In genomic region chr1:26177182-26177684, GRCh38 we compare ENCODE assay signal across 10 cellular contexts. TPM values are rescaled to one million over a fixed set of nuclear protein-coding genes. Genes with fewer than 3 reads are reported as not detected.
DNase-seq lines count a peak whose midpoint lies in the region; ATAC-seq and TF ChIP-seq lines count a peak whose summit lies in the region.
"Had no signal": no experiment of that assay in that cellular context is flagged by ENCODE, and none has a peak within 500 bp of the region (broad histone marks: within the 10 kb centered on the region; RNA-seq: fewer than 3 reads in every experiment).

Gene CNKSR1, plus strand, starts transcription at chr1:26177491. Its CDS starts 57 bp downstream, at chr1:26177548.

- H3K9me3 Mint-ChIP-seq in activated T-helper 2 cell treated with anti-CD3 and anti-CD28 coated beads, Interferon-gamma antibody, Interleukin-2, Interleukin-4, amounts not matched to agents 10 μg/mL and 5 μg/mL and 100 μg/mL, durations not matched to agents 14 hours and 24 hours and 36 hours, result no peaks in the 10 kb centered on the region

- H3K9me3 ChIP-seq in left ventricle myocardium inferior (replicated peaks), result no peaks in the 10 kb centered on the region
- no peaks in the 10 kb centered on the region for H3K9me3 ChIP-seq in left lung
- H3K9me3 ChIP-seq: BLaER1 had no signal

- intact Hi-C loops in Right ventricle myocardium superior (cut with DNase I), result no loop called here
- intact Hi-C loops in left ventricle myocardium inferior (cut with micrococcal nuclease), result no loop called here
- intact Hi-C loops in activated T-helper 2 cell treated with anti-CD3 and anti-CD28 coated beads, Interferon-gamma antibody, Interleukin-2, Interleukin-4, amounts not matched to agents 10 μg/mL and 5 μg/mL and 100 μg/mL, durations not matched to agents 14 hours and 24 hours and 36 hours (cut with micrococcal nuclease), result no loop called here
- intact Hi-C loops in left lung (cut with DNase I), result no loop called here

- H3K27ac ChIP-seq in left ventricle myocardium inferior (replicated peaks) (no peak within 1 kb of the TSS), left lung (peak within 1 kb of the TSS; percentile 33 to 59), urinary bladder (ENCODE audit: low read depth) (peak within 1 kb of the TSS; percentile 59)
- H3K27ac ChIP-seq: BLaER1 had no signal

- no peak within 1 kb of the TSS for H3K4me3 ChIP-seq in left ventricle myocardium inferior
- peak within 1 kb of the TSS; percentile 9 to 31 for H3K4me3 ChIP-seq in left lung
- no peak within 1 kb of the TSS for H3K4me3 ChIP-seq in urinary bladder (ENCODE audit: low read depth, low read length)
- H3K4me3 ChIP-seq: BLaER1 had no signal

- H3K36me3 ChIP-seq in left ventricle myocardium inferior (no peaks in the 10 kb centered on the region), left lung (peaks cover 0 to 8% of the 10 kb centered on the region in 2 donors), urinary bladder (ENCODE audit: insufficient read depth) (no peaks in the 10 kb centered on the region)
- H3K36me3 ChIP-seq: BLaER1 had no signal

- 36% methylated on average over 21 of the region's 21 CpGs for WGBS in urinary bladder

- peak within 1 kb of the TSS; percentile 70 for H3K4me3 Mint-ChIP-seq in activated T-helper 2 cell treated with anti-CD3 and anti-CD28 coated beads, Interferon-gamma antibody, Interleukin-2, Interleukin-4, amounts not matched to agents 10 μg/mL and 5 μg/mL and 100 μg/mL, durations not matched to agents 14 hours and 24 hours and 36 hours (ENCODE audit: low read depth)

- H3K27me3 ChIP-seq in left ventricle myocardium inferior (ENCODE audit: low read depth) (no peaks in the 10 kb centered on the region), left lung (no peaks in the 10 kb centered on the region)
- H3K27me3 ChIP-seq: BLaER1 had no signal

- H3K4me1 ChIP-seq in left ventricle myocardium inferior (no peaks in the 10 kb centered on the region), left lung (no peaks in the 10 kb centered on the region), urinary bladder (ENCODE audit: insufficient read depth) (no peaks in the 10 kb centered on the region)
- H3K4me1 ChIP-seq: BLaER1 had no signal

- H3K4me1 Mint-ChIP-seq in activated T-helper 2 cell treated with anti-CD3 and anti-CD28 coated beads, Interferon-gamma antibody, Interleukin-2, Interleukin-4, amounts not matched to agents 10 μg/mL and 5 μg/mL and 100 μg/mL, durations not matched to agents 14 hours and 24 hours and 36 hours (ENCODE audit: low read depth), result peaks cover 11% of the 10 kb centered on the region

- ATAC-seq in Right ventricle myocardium superior (ENCODE audit: poor library complexity) (peak; percentile 45), left lung (peak; percentile 97), HG02840 (IDR thresholded peaks at IDR 0.05; ENCODE audit: low FRiP score, unreplicated experiment) (no peak)

- TF ChIP-seq CTCF in left ventricle myocardium inferior (IDR thresholded peaks at IDR 0.05; ENCODE audit: borderline replicate concordance) (no peak), left lung (IDR thresholded peaks at IDR 0.05) (no peak)

- H3K36me3 Mint-ChIP-seq in activated T-helper 2 cell treated with anti-CD3 and anti-CD28 coated beads, Interferon-gamma antibody, Interleukin-2, Interleukin-4, amounts not matched to agents 10 μg/mL and 5 μg/mL and 100 μg/mL, durations not matched to agents 14 hours and 24 hours and 36 hours (ENCODE audit: low read depth), result no peaks in the 10 kb centered on the region

- no peak within 1 kb of the TSS for H3K27ac Mint-ChIP-seq in activated T-helper 2 cell treated with anti-CD3 and anti-CD28 coated beads, Interferon-gamma antibody, Interleukin-2, Interleukin-4, amounts not matched to agents 10 μg/mL and 5 μg/mL and 100 μg/mL, durations not matched to agents 14 hours and 24 hours and 36 hours

- no peak for DNase-seq in Right ventricle myocardium superior
- no peak for DNase-seq in left ventricle myocardium inferior
- no peak for DNase-seq in activated T-helper 2 cell treated with anti-CD3 and anti-CD28 coated beads, Interferon-gamma antibody, Interleukin-2, Interleukin-4, amounts not matched to agents 10 μg/mL and 5 μg/mL and 100 μg/mL, durations not matched to agents 14 hours and 24 hours and 36 hours (ENCODE audit: low spot score)
- DNase-seq in left lung, result peak; percentile 78 to 91
- no peak for DNase-seq in NCI-H82 treated with DMSO at 0.1 percent for 48 hours (lab: John Stamatoyannopoulos, UW; ENCODE audit: unreplicated experiment)
- DNase-seq in kidney glomerular epithelial cell (lab: John Stamatoyannopoulos, UW), result no peak
- DNase-seq: glutamatergic neuron had no signal

- H3K27me3 Mint-ChIP-seq in activated T-helper 2 cell treated with anti-CD3 and anti-CD28 coated beads, Interferon-gamma antibody, Interleukin-2, Interleukin-4, amounts not matched to agents 10 μg/mL and 5 μg/mL and 100 μg/mL, durations not matched to agents 14 hours and 24 hours and 36 hours (ENCODE audit: low read depth), result no peaks in the 10 kb centered on the region

RNA-seq across cellular contexts. Expression of gene CNKSR1, which starts in this region (rescaled TPM):
- 1.4 TPM for total RNA-seq in Right ventricle myocardium superior
- 1.8 TPM for total RNA-seq in left ventricle myocardium inferior
- 3.4 TPM in 2 replicates for total RNA-seq in activated T-helper 2 cell treated with anti-CD3 and anti-CD28 coated beads, Interferon-gamma antibody, Interleukin-2, Interleukin-4, amounts not matched to agents 10 μg/mL and 5 μg/mL and 100 μg/mL, durations not matched to agents 14 hours and 24 hours and 36 hours
- 10 to 100 TPM; 17.2 to 32.9 TPM for total RNA-seq in left lung
- total RNA-seq in urinary bladder, result 5.3 TPM
- polyA plus RNA-seq in urinary bladder, result 4.2 TPM

Comparison
In these comparisons a context has a peak if more than half of its experiments do, and no peak if none do; other contexts are left out.
1. DNase-seq: peak in left lung (2 of 2); none in Right ventricle myocardium superior (single experiment), left ventricle myocardium inferior (single experiment), activated T-helper 2 cell treated with anti-CD3 and anti-CD28 coated beads, Interferon-gamma antibody, Interleukin-2, Interleukin-4, amounts not matched to agents 10 μg/mL and 5 μg/mL and 100 μg/mL, durations not matched to agents 14 hours and 24 hours and 36 hours (single experiment), NCI-H82 treated with DMSO at 0.1 percent for 48 hours (single experiment) and kidney glomerular epithelial cell (single experiment).
2. H3K4me3 ChIP-seq: peak in left lung (2 of 2); none in left ventricle myocardium inferior (single experiment) and urinary bladder (single experiment).